Comparison of ENCODE assay signal across 8 cellular contexts in the genomic region with DNA sequence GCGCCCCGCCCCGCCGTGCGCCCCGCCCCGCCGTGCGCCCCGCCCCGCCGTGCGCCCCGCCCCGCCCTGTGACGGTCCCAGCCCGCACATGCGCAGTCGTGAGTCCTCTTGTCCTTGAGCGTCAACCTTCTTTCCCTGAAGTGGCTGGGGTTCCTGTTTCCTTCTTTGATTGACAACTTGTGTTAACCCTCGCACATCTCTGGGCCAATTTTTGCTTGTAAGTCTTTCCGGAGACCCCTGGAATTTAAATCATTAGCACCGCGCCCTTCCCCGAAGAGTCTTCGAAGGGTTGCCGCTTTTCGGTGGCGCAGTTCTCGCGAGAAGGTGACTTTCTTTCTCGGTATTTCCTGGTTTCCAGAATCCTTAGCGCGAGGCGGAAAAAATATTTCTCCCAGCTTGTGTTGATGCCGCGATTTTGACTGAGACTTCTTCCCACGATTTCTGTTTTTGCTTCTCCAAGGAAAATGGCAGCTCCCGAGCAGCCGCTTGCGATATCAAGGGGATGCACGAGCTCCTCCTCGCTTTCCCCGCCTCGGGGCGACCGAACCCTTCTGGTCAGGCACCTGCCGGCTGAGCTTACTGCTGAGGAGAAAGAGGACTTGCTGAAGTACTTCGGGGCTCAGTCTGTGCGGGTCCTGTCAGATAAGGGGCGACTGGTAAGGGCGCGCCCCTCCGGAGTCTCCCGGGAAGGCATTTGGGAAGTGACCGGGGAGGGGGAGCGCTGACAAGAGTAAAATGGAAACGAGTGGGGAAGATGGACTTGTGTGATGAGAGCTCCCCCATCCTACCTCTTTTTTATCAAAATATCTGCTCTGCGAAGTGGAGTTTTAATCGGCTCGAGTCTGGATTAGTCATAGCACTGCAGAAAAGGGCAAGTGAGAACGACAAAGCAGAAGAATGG.
DNase-seq lines count a peak whose midpoint lies in the region; ATAC-seq lines count a peak whose summit lies in the region.

A gene with protein sequence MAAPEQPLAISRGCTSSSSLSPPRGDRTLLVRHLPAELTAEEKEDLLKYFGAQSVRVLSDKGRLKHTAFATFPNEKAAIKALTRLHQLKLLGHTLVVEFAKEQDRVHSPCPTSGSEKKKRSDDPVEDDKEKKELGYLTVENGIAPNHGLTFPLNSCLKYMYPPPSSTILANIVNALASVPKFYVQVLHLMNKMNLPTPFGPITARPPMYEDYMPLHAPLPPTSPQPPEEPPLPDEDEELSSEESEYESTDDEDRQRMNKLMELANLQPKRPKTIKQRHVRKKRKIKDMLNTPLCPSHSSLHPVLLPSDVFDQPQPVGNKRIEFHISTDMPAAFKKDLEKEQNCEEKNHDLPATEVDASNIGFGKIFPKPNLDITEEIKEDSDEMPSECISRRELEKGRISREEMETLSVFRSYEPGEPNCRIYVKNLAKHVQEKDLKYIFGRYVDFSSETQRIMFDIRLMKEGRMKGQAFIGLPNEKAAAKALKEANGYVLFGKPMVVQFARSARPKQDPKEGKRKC (plus strand): TSS at position 93 of the 901 bp plus-strand sequence. CDS start 372 bp downstream, at position 465.

- DNase-seq in Ammon's horn (ENCODE audit: low spot score) (peak; percentile 94), GM19238 (ENCODE audit: insufficient read length, low spot score) (peak; percentile 47), NCI-H524 (lab: John Stamatoyannopoulos, UW) (peak; percentile 78 to 83)
- DNase-seq in activated CD4-positive, alpha-beta T cell treated with anti-CD3 and anti-CD28 coated beads for 4 hours: peak; percentile 87 to 92
- peak; percentile 85 to 87 for DNase-seq in stimulated activated CD4-positive, alpha-beta T cell treated with anti-CD3 and anti-CD28 coated beads, Interleukin-1b, Interleukin-23, amount 100 ng/mL, for 4 hours (ENCODE audit: low read depth in 2 of 2)

- H3K27ac ChIP-seq in cingulate gyrus (ENCODE audit: low read depth, low read length) (peak within 1 kb of the TSS; percentile 98), layer of hippocampus (ENCODE audit: low read depth, low read length) (peak within 1 kb of the TSS; percentile 88)

- no peaks in the 10 kb centered on the region for H3K27me3 ChIP-seq in layer of hippocampus (ENCODE audit: control insufficient read depth, insufficient read depth, low read length)

- peak; percentile 71 for ATAC-seq in HG03442 (IDR thresholded peaks at IDR 0.05; ENCODE audit: unreplicated experiment)

Comparison
In these comparisons a context has a peak if more than half of its experiments do, and no peak if none do; other contexts are left out.
1. Peak in every context shown above with its lines: DNase-seq, ATAC-seq and H3K27ac ChIP-seq.